Comparison of ENCODE assay signal across 8 cellular contexts in genomic region chr11:125690006-125690405, GRCh38. TPM values are rescaled to one million over a fixed set of nuclear protein-coding genes. Genes with fewer than 3 reads are reported as not detected.
"Had no signal": no experiment of that assay in that cellular context is flagged by ENCODE, and none has a peak within 500 bp of the region (broad histone marks: within the 10 kb centered on the region; RNA-seq: fewer than 3 reads in every experiment).

No MANE protein-coding gene starts in this region.

- H3K27me3 Mint-ChIP-seq: IgD-negative memory B cell had no signal

- H3K27ac ChIP-seq: HL-60 had no signal

- H3K36me3 Mint-ChIP-seq: IgD-negative memory B cell had no signal

- H3K4me3 ChIP-seq: K562 had no signal

- H3K4me1 Mint-ChIP-seq: IgD-negative memory B cell had no signal

- FAIRE-seq: K562 had no signal

- ATAC-seq: K562 had no signal

- DNase-seq: IMR-90, KBM-7, KG1 had no signal

RNA-seq across cellular contexts. Expression of gene ACRV1, which starts 9.4 kb away (rescaled TPM):
- total RNA-seq: HT-29, HT1080, IMR-90, K562 had no signal
- polyA plus RNA-seq: IgD-negative memory B cell, IMR-90 had no signal

RNA-seq across cellular contexts. Expression of gene PATE1, which starts 56.1 kb away (rescaled TPM):
- total RNA-seq: HT-29, HT1080, IMR-90, K562 had no signal
- polyA plus RNA-seq: IgD-negative memory B cell, IMR-90, K562 had no signal
